8 cellular contexts compared by ENCODE assay signal in the genomic region with DNA sequence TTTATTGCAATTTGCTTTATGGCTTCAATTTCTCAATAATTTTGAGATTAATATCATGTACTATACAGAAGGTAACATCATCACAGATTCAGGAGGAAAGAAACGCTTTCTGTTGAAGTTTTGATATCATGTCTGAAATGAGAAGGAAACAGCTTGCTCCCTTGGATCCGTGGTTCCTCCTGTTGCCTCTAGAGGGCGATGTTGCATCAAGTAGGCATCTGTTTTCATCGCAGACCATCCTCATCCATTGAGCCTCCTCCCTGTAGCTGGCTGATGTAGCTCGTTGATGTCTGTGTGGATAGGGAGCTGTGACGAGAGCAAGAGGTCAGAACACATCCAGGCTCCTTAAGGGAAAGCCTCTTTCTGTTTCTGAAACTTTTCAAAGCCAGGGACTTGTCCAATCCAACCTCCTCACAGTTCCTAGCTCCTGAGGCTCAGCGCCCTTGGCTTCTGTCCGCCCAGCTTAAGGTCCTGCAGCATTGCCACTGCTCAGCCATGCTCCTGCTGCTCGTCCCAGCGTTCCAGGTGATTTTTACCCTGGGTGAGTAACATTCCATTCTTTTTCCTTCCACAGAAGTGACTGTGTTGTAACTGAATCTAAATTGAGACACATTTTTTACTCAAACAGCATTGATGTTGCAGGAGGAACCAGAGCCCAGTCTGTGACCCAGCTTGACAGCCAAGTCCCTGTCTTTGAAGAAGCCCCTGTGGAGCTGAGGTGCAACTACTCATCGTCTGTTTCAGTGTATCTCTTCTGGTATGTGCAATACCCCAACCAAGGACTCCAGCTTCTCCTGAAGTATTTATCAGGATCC.
A peak's percentile ranks its signal among the peaks of the same experiment; 100 is the strongest.
DNase-seq lines count a peak whose midpoint lies in the region; ATAC-seq lines count a peak whose summit lies in the region.
"Had no signal": no experiment of that assay in that cellular context is flagged by ENCODE, and none has a peak within 500 bp of the region (broad histone marks: within the 10 kb centered on the region; RNA-seq: fewer than 3 reads in every experiment).

No MANE protein-coding gene starts in this region.

- no peak overlapping the region for H3K4me3 ChIP-seq in adipocyte (ENCODE audit: low read length)
- H3K4me3 ChIP-seq: uterus had no signal

- peaks cover 27% of the 10 kb centered on the region for H3K27me3 ChIP-seq in adipocyte (replicated peaks; ENCODE audit: control insufficient read depth, insufficient read depth, low read length)
- H3K27me3 ChIP-seq: uterus had no signal

- H3K36me3 ChIP-seq in adipocyte (ENCODE audit: control insufficient read depth, insufficient read depth, low read length, severe bottlenecking) = no peaks in the 10 kb centered on the region
- H3K36me3 ChIP-seq: uterus had no signal

- no peaks in the 10 kb centered on the region for H3K9me3 ChIP-seq in adipocyte (ENCODE audit: control insufficient read depth, low read length)
- H3K9me3 ChIP-seq: uterus had no signal

- no peak overlapping the region for H3K9ac ChIP-seq in adipocyte (ENCODE audit: low read length)

- H3K4me1 ChIP-seq in adipocyte (ENCODE audit: control insufficient read depth, insufficient read depth, low read length) = no peaks in the 10 kb centered on the region
- H3K4me1 ChIP-seq: uterus had no signal

- peak; percentile 38 for DNase-seq in ELR (ENCODE audit: low read depth)
- DNase-seq in SW480 (ENCODE audit: low spot score) = peak; percentile 33
- DNase-seq in adipocyte (ENCODE audit: low read depth) = peak; percentile 4
- DNase-seq in inferior parietal cortex (ENCODE audit: extremely low spot score) = peak; percentile 43
- peak; percentile 51 for DNase-seq in stimulated activated CD8-positive, alpha-beta memory T cell treated with anti-CD3 and anti-CD28 coated beads, Interleukin-4, amount 100 ng/mL, for 48 hours

- ATAC-seq in HG02798 (IDR thresholded peaks at IDR 0.05; ENCODE audit: poor library complexity, unreplicated experiment) (peak; percentile 64), GM21717 (IDR thresholded peaks at IDR 0.05; ENCODE audit: unreplicated experiment) (no peak)
